In genomic region chr1:225143001-225143400, GRCh38 we compare ENCODE assay signal across 26 cellular contexts.
"Had no signal": no experiment of that assay in that cellular context is flagged by ENCODE, and none has a peak within 500 bp of the region (broad histone marks: within the 10 kb centered on the region; RNA-seq: fewer than 3 reads in every experiment).

No MANE protein-coding gene starts in this region.

- H3K4me3 ChIP-seq: colonic mucosa, coronary artery, dorsolateral prefrontal cortex, esophagus muscularis mucosa, esophagus squamous epithelium, gastrocnemius medialis, gastroesophageal sphincter, heart left ventricle, heart right ventricle had no signal

- H3K4me1 ChIP-seq: colonic mucosa, esophagus muscularis mucosa, esophagus squamous epithelium, gastrocnemius medialis, gastroesophageal sphincter, heart left ventricle, heart right ventricle had no signal

- H3K27ac ChIP-seq: colonic mucosa, coronary artery, dorsolateral prefrontal cortex, epithelial cell of prostate, esophagus muscularis mucosa, esophagus squamous epithelium, foreskin keratinocyte, gastrocnemius medialis, gastroesophageal sphincter, heart left ventricle, heart right ventricle had no signal

- FAIRE-seq: endometrium, endothelial cell of umbilical vein had no signal

- DNase-seq: colonic mucosa; cortex of kidney; dermis blood vessel endothelial cell; dorsolateral prefrontal cortex; effector CD4-positive, alpha-beta T cell; effector CD8-positive, alpha-beta T cell; effector memory CD4-positive, alpha-beta T cell; effector memory CD8-positive, alpha-beta T cell; endodermal cell; erythroblast; esophagus squamous epithelium; foreskin fibroblast; foreskin melanocyte; gastrocnemius medialis; glutamatergic neuron; head of caudate nucleus; heart left ventricle; heart right ventricle had no signal

- H3K9me3 ChIP-seq: colonic mucosa, esophagus muscularis mucosa, esophagus squamous epithelium, gastrocnemius medialis, gastroesophageal sphincter had no signal

- ATAC-seq: effector memory CD8-positive, alpha-beta T cell; esophagus mucosa; foreskin keratinocyte; gastrocnemius medialis; gastroesophageal sphincter; heart left ventricle; heart right ventricle had no signal

- H3K27me3 ChIP-seq: colonic mucosa, dorsolateral prefrontal cortex, esophagus muscularis mucosa, esophagus squamous epithelium, foreskin keratinocyte, gastrocnemius medialis, gastroesophageal sphincter, heart right ventricle had no signal

- H3K36me3 ChIP-seq: colonic mucosa, esophagus muscularis mucosa, esophagus squamous epithelium, gastrocnemius medialis, gastroesophageal sphincter, heart left ventricle, heart right ventricle had no signal
